ENCODE assay signal across 13 cellular contexts in the genomic region with DNA sequence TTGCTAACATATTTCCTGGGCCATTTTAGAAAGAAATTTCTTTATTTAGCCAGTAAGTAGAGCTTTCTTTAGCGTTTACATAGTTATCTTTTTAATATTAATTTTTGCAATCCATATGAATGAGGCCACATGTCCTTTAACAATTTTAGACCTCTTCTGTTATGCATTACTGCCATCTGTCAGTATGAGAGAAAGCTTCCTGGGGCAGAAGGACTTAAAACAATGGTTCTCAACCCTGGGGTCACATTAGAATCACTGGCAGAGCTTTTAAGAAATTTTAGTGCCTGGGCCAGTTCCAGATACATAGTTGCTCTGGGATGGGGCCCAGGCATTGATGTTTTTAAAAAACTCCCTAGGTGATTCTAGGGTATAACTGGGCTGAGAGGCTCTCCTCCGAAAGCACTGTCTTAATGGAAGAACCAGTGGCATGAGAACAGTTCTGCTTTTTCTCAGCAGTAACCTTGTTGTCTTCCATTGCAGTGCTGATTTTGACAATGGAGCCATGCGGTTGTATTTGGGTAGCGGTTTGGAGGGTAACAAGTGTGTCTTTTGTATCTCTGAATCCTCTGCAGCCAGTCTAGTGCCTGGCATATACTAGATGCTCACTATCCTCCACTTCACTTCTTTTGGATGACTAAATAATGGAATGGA.
DNase-seq lines count a peak whose midpoint lies in the region; ATAC-seq and TF ChIP-seq lines count a peak whose summit lies in the region.
"Had no signal": no experiment of that assay in that cellular context is flagged by ENCODE, and none has a peak within 500 bp of the region (broad histone marks: within the 10 kb centered on the region; RNA-seq: fewer than 3 reads in every experiment).

No MANE protein-coding gene starts in this region.

- no peak for ATAC-seq in right lobe of liver

- H3K4me2 ChIP-seq in Loucy (ENCODE audit: low read depth, low read length, poor library complexity, severe bottlenecking) (peak overlapping the region; percentile 60), osteoblast (ENCODE audit: insufficient read depth, low read length) (no peak overlapping the region)
- H3K4me2 ChIP-seq: smooth muscle cell had no signal

- H3K4me3 Mint-ChIP-seq in activated CD4-positive, alpha-beta T cell treated with anti-CD3 and anti-CD28 coated beads, Interleukin-2, amount 10 ng/mL, durations not matched to agents 24 days and 14 days, result peak overlapping the region; percentile 39

- peaks cover 4% of the 10 kb centered on the region for H3K4me1 Mint-ChIP-seq in activated CD4-positive, alpha-beta T cell treated with anti-CD3 and anti-CD28 coated beads, Interleukin-2, amount 10 ng/mL, durations not matched to agents 24 days and 14 days

- H3K9ac ChIP-seq in Loucy (ENCODE audit: low read depth, low read length, poor library complexity, severe bottlenecking) (no peak overlapping the region), adipocyte (ENCODE audit: low read length) (no peak overlapping the region)

- H3K79me2 ChIP-seq in Loucy (ENCODE audit: insufficient read depth, low read length), result peaks cover 42% of the 10 kb centered on the region
- no peaks in the 10 kb centered on the region for H3K79me2 ChIP-seq in osteoblast (ENCODE audit: insufficient read depth, low read length)

- H3K27me3 ChIP-seq in Loucy (ENCODE audit: insufficient read depth, low read length, poor library complexity, severe bottlenecking) (no peaks in the 10 kb centered on the region), adipocyte (replicated peaks; ENCODE audit: control insufficient read depth, insufficient read depth, low read length) (no peaks in the 10 kb centered on the region), osteoblast (ENCODE audit: insufficient read depth, low read length) (no peaks in the 10 kb centered on the region), right lobe of liver (no peaks in the 10 kb centered on the region)
- H3K27me3 ChIP-seq: stomach had no signal

- peaks cover 3% of the 10 kb centered on the region for H3K9me3 Mint-ChIP-seq in activated CD4-positive, alpha-beta T cell treated with anti-CD3 and anti-CD28 coated beads, Interleukin-2, amount 10 ng/mL, durations not matched to agents 24 days and 14 days

- H3K4me3 ChIP-seq in Loucy (ENCODE audit: low read length, poor library complexity, severe bottlenecking), result peak overlapping the region; percentile 61
- H3K4me3 ChIP-seq in adipocyte (ENCODE audit: low read length), result no peak overlapping the region
- H3K4me3 ChIP-seq in osteoblast (ENCODE audit: insufficient read depth, low read length), result no peak overlapping the region
- H3K4me3 ChIP-seq in right lobe of liver, result no peak overlapping the region
- H3K4me3 ChIP-seq: lung, smooth muscle cell had no signal

- H3F3A ChIP-seq in Loucy (ENCODE audit: low read depth), result no peaks in the 10 kb centered on the region

- intact Hi-C loops in activated CD4-positive, alpha-beta T cell treated with anti-CD3 and anti-CD28 coated beads, Interleukin-2, amount 10 ng/mL, durations not matched to agents 24 days and 14 days (cut with micrococcal nuclease), result no loop called here
- intact Hi-C loops in right lobe of liver (cut with DNase I), result no loop called here

- H2AFZ ChIP-seq in Loucy (ENCODE audit: low read length), result no peak overlapping the region
- H2AFZ ChIP-seq in osteoblast (ENCODE audit: low read length), result no peak overlapping the region

- peaks cover 56% of the 10 kb centered on the region for H3K4me1 ChIP-seq in Loucy (ENCODE audit: insufficient read depth, low read length, poor library complexity, severe bottlenecking)
- H3K4me1 ChIP-seq in adipocyte (ENCODE audit: control insufficient read depth, insufficient read depth, low read length), result peaks cover 11% of the 10 kb centered on the region
- no peaks in the 10 kb centered on the region for H3K4me1 ChIP-seq in osteoblast (ENCODE audit: insufficient read depth, low read length)
- H3K4me1 ChIP-seq in right lobe of liver, result no peaks in the 10 kb centered on the region

- TF ChIP-seq POLR2A in right lobe of liver (IDR thresholded peaks at IDR 0.05), result no peak

- H4K20me1 ChIP-seq in Loucy (ENCODE audit: insufficient read depth, low read length, poor library complexity, severe bottlenecking) (peaks cover 18% of the 10 kb centered on the region), osteoblast (ENCODE audit: insufficient read depth, low read length) (no peaks in the 10 kb centered on the region)

- no peak overlapping the region for H3K27ac ChIP-seq in osteoblast (ENCODE audit: low read depth, low read length)
- no peak overlapping the region for H3K27ac ChIP-seq in right lobe of liver
- H3K27ac ChIP-seq: stomach had no signal

- no peaks in the 10 kb centered on the region for H3K9me2 ChIP-seq in Loucy (replicated peaks; ENCODE audit: low read depth, low read length)

- no peaks in the 10 kb centered on the region for H3K36me3 Mint-ChIP-seq in activated CD4-positive, alpha-beta T cell treated with anti-CD3 and anti-CD28 coated beads, Interleukin-2, amount 10 ng/mL, durations not matched to agents 24 days and 14 days (ENCODE audit: low read depth)

- TF ChIP-seq CTCF in Loucy (conservative IDR thresholded peaks at IDR 0.05; ENCODE audit: low read length) (peak; percentile 28; the same call in 1 of the 2 replicates), osteoblast (IDR thresholded peaks at IDR 0.05; ENCODE audit: extremely low read depth, low read depth, low read length) (peak; percentile 11), right lobe of liver (IDR thresholded peaks at IDR 0.05) (no peak)

- H3K9me3 ChIP-seq in Loucy (ENCODE audit: insufficient read depth, low read depth, low read length), result no peaks in the 10 kb centered on the region
- H3K9me3 ChIP-seq in adipocyte (ENCODE audit: control insufficient read depth, low read length), result no peaks in the 10 kb centered on the region
- no peaks in the 10 kb centered on the region for H3K9me3 ChIP-seq in osteoblast (ENCODE audit: low read depth, low read length)
- no peaks in the 10 kb centered on the region for H3K9me3 ChIP-seq in right lobe of liver
- H3K9me3 ChIP-seq: stomach had no signal

- no peak overlapping the region for H3K27ac Mint-ChIP-seq in activated CD4-positive, alpha-beta T cell treated with anti-CD3 and anti-CD28 coated beads, Interleukin-2, amount 10 ng/mL, durations not matched to agents 24 days and 14 days

- DNase-seq in activated CD4-positive, alpha-beta T cell treated with anti-CD3 and anti-CD28 coated beads, Interleukin-2, amount 10 ng/mL, durations not matched to agents 24 days and 14 days, result no peak
- no peak for DNase-seq in activated CD4-positive, alpha-beta T cell treated with anti-CD3 and anti-CD28 coated beads, Interleukin-2, amount 50 U/mL, for 4 hours
- DNase-seq in adipocyte (ENCODE audit: low read depth) (peak; percentile 48), osteoblast (ENCODE audit: insufficient read length, low spot score, missing footprints) (no peak), T-helper 2 cell (no peak), NCI-H187 treated with DMSO at 0.1 percent for 48 hours (lab: John Stamatoyannopoulos, UW) (no peak), right lobe of liver (no peak)
- DNase-seq: ACHN, NCI-H226, stomach had no signal

- no peaks in the 10 kb centered on the region for H3K36me3 ChIP-seq in Loucy (ENCODE audit: insufficient read depth, low read length)
- no peaks in the 10 kb centered on the region for H3K36me3 ChIP-seq in adipocyte (ENCODE audit: control insufficient read depth, insufficient read depth, low read length, severe bottlenecking)
- H3K36me3 ChIP-seq in osteoblast (ENCODE audit: insufficient read depth, low read length), result no peaks in the 10 kb centered on the region
- H3K36me3 ChIP-seq in right lobe of liver, result no peaks in the 10 kb centered on the region
- H3K36me3 ChIP-seq: stomach had no signal

- 73% methylated on average over 4 of the region's 4 CpGs for WGBS in right lobe of liver (ENCODE audit: insufficient coverage, low coverage, low lambda C conversion rate, missing lambda C conversion rate)

- H3K27me3 Mint-ChIP-seq in activated CD4-positive, alpha-beta T cell treated with anti-CD3 and anti-CD28 coated beads, Interleukin-2, amount 10 ng/mL, durations not matched to agents 24 days and 14 days, result peaks cover 2% of the 10 kb centered on the region

Comparison
In these comparisons a context has a peak if more than half of its experiments do, and no peak if none do; other contexts are left out.
1. CTCF ChIP-seq: peak in Loucy (single experiment) and osteoblast (single experiment); none in right lobe of liver (0 of 4).